ENCODE assay signal across 11 cellular contexts in genomic region chr6:4914412-4915159, GRCh38.
DNase-seq lines count a peak whose midpoint lies in the region; ATAC-seq and TF ChIP-seq lines count a peak whose summit lies in the region.
"Had no signal": no experiment of that assay in that cellular context is flagged by ENCODE, and none has a peak within 500 bp of the region (broad histone marks: within the 10 kb centered on the region; RNA-seq: fewer than 3 reads in every experiment).

No MANE protein-coding gene starts in this region.

- no peaks in the 10 kb centered on the region for H3K27me3 Mint-ChIP-seq in activated CD8-positive, alpha-beta memory T cell treated with anti-CD3 and anti-CD28 coated beads, Interleukin-2, amount 10 ng/mL, durations not matched to agents 7 days and 5 days
- H3K27me3 Mint-ChIP-seq: activated naive CD4-positive, alpha-beta T cell treated with anti-CD3 and anti-CD28 coated beads, Interleukin-2, amount 50 U/mL, for 24 hours; B cell had no signal

- TF ChIP-seq CTCF in kidney epithelial cell (IDR thresholded peaks at IDR 0.05; ENCODE audit: insufficient read depth, low read length, poor library complexity, severe bottlenecking), result no peak
- no peak for TF ChIP-seq CTCF in stomach (IDR thresholded peaks at IDR 0.05)

- TF ChIP-seq POLR2A in stomach (IDR thresholded peaks at IDR 0.05), result no peak

- peak; percentile 69 for ATAC-seq in activated CD8-positive, alpha-beta memory T cell treated with anti-CD3 and anti-CD28 coated beads, Interleukin-2, amount 10 ng/mL, durations not matched to agents 7 days and 5 days
- ATAC-seq: gastroesophageal sphincter had no signal

- H3K36me3 Mint-ChIP-seq in activated CD8-positive, alpha-beta memory T cell treated with anti-CD3 and anti-CD28 coated beads, Interleukin-2, amount 10 ng/mL, durations not matched to agents 7 days and 5 days, result peaks cover 8% of the 10 kb centered on the region

- peak overlapping the region; percentile 44 for H3K4me3 Mint-ChIP-seq in activated CD8-positive, alpha-beta memory T cell treated with anti-CD3 and anti-CD28 coated beads, Interleukin-2, amount 10 ng/mL, durations not matched to agents 7 days and 5 days
- H3K4me3 Mint-ChIP-seq: activated naive CD4-positive, alpha-beta T cell treated with anti-CD3 and anti-CD28 coated beads, Interleukin-2, amount 50 U/mL, for 24 hours; B cell had no signal

- H3K9me3 Mint-ChIP-seq in activated CD8-positive, alpha-beta memory T cell treated with anti-CD3 and anti-CD28 coated beads, Interleukin-2, amount 10 ng/mL, durations not matched to agents 7 days and 5 days (ENCODE audit: low read depth), result no peaks in the 10 kb centered on the region
- H3K9me3 Mint-ChIP-seq: activated naive CD4-positive, alpha-beta T cell treated with anti-CD3 and anti-CD28 coated beads, Interleukin-2, amount 50 U/mL, for 24 hours had no signal

- H3K27me3 ChIP-seq in kidney epithelial cell (ENCODE audit: control insufficient read depth, insufficient read depth, low read length) (no peaks in the 10 kb centered on the region), stomach (no peaks in the 10 kb centered on the region), H7 (ENCODE audit: control insufficient read depth, insufficient read depth, low read length) (no peaks in the 10 kb centered on the region)
- H3K27me3 ChIP-seq: gastroesophageal sphincter had no signal

- no peaks in the 10 kb centered on the region for H3K9me3 ChIP-seq in stomach
- H3K9me3 ChIP-seq: gastroesophageal sphincter had no signal

- peak overlapping the region; percentile 87 for H3K27ac Mint-ChIP-seq in activated CD8-positive, alpha-beta memory T cell treated with anti-CD3 and anti-CD28 coated beads, Interleukin-2, amount 10 ng/mL, durations not matched to agents 7 days and 5 days
- H3K27ac Mint-ChIP-seq: B cell had no signal

- H3K36me3 ChIP-seq in kidney epithelial cell (ENCODE audit: control insufficient read depth, insufficient read depth, low read length) (no peaks in the 10 kb centered on the region), stomach (peaks cover 0 to 8% (median 0%) of the 10 kb centered on the region in 4 donors), H7 (replicated peaks; ENCODE audit: control insufficient read depth, insufficient read depth, low read length) (no peaks in the 10 kb centered on the region)

- intact Hi-C loops in stomach (cut with DNase I; ENCODE audit: low total_unique reads), result no loop called here

- CTCF ChIA-PET in activated CD8-positive, alpha-beta memory T cell treated with anti-CD3 and anti-CD28 coated beads, Interleukin-2, amount 10 ng/mL, durations not matched to agents 7 days and 5 days (lab: Charles Lee), result no interaction called here

- H3K4me3 ChIP-seq in kidney epithelial cell (ENCODE audit: low read depth, low read length) (no peak overlapping the region), stomach (no peak overlapping the region), H7 (ENCODE audit: insufficient read depth, low read depth, low read length) (no peak overlapping the region)
- H3K4me3 ChIP-seq: gastroesophageal sphincter had no signal

- no peak for TF ChIP-seq EP300 in stomach (IDR thresholded peaks at IDR 0.05)

- peaks cover 60% of the 10 kb centered on the region for H3K4me1 Mint-ChIP-seq in activated CD8-positive, alpha-beta memory T cell treated with anti-CD3 and anti-CD28 coated beads, Interleukin-2, amount 10 ng/mL, durations not matched to agents 7 days and 5 days

- peaks cover 10 to 48% (median 32%) of the 10 kb centered on the region in 4 donors for H3K4me1 ChIP-seq in stomach

- WGBS in stomach, 5 donors, result 48 to 65% (median 56%) methylated on average over 14 of the region's 14 CpGs

- DNase-seq in activated CD8-positive, alpha-beta memory T cell treated with anti-CD3 and anti-CD28 coated beads, Interleukin-2, amount 10 ng/mL, durations not matched to agents 7 days and 5 days, result peak; percentile 67
- no peak for DNase-seq in activated CD8-positive, alpha-beta memory T cell treated with anti-CD3 and anti-CD28 coated beads, Interleukin-2, amount 50 U/mL, for 4 hours
- DNase-seq in amniotic epithelial cell (ENCODE audit: low read depth), result peak; percentile 65
- peak; percentile 26 for DNase-seq in kidney epithelial cell (ENCODE audit: low read depth)
- no peak for DNase-seq in stomach
- DNase-seq in superior temporal gyrus (ENCODE audit: extremely low spot score), result no peak
- no peak for DNase-seq in H7
- DNase-seq in HuH-7.5 (ENCODE audit: low spot score), result no peak

- H3K27ac ChIP-seq in stomach, result peak overlapping the region in 4 of 5 donors; percentile 10 to 77 (median 50)

Comparison
In these comparisons a context has a peak if more than half of its experiments do, and no peak if none do; other contexts are left out.
1. DNase-seq: peak in activated CD8-positive, alpha-beta memory T cell treated with anti-CD3 and anti-CD28 coated beads, Interleukin-2, amount 10 ng/mL, durations not matched to agents 7 days and 5 days (single experiment), amniotic epithelial cell (single experiment) and kidney epithelial cell (single experiment); none in activated CD8-positive, alpha-beta memory T cell treated with anti-CD3 and anti-CD28 coated beads, Interleukin-2, amount 50 U/mL, for 4 hours (single experiment), stomach (single experiment), superior temporal gyrus (single experiment), H7 (single experiment) and HuH-7.5 (single experiment).